In the genomic region with DNA sequence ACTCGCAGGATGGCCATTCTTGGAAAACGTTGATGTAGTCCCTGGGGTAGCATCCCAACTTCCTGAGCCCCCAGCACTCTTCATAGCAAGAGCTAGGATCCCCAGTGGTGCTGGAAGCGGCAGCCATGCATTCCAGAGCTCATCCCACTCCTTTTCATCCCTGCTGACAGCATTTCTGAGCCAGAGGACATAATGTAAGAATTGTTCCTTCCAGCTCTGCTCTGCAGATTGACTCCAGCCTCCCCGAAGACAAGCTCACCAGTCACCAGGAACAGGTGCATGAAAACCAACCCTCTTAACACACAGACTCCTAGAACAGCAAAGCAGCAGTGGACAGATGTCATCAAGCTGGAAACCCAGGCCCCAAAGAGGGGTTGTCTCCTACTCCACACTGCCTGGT, we compare ENCODE assay signal across 1 cellular context.
TF ChIP-seq lines count a peak whose summit lies in the region.

No MANE protein-coding gene starts in this region.

TF ChIP-seq in GM23338, 12 proteins besides CTCF, POLR2A, EP300 and RAD21 (continued from another document):
- TF ChIP-seq, protein P1, sequence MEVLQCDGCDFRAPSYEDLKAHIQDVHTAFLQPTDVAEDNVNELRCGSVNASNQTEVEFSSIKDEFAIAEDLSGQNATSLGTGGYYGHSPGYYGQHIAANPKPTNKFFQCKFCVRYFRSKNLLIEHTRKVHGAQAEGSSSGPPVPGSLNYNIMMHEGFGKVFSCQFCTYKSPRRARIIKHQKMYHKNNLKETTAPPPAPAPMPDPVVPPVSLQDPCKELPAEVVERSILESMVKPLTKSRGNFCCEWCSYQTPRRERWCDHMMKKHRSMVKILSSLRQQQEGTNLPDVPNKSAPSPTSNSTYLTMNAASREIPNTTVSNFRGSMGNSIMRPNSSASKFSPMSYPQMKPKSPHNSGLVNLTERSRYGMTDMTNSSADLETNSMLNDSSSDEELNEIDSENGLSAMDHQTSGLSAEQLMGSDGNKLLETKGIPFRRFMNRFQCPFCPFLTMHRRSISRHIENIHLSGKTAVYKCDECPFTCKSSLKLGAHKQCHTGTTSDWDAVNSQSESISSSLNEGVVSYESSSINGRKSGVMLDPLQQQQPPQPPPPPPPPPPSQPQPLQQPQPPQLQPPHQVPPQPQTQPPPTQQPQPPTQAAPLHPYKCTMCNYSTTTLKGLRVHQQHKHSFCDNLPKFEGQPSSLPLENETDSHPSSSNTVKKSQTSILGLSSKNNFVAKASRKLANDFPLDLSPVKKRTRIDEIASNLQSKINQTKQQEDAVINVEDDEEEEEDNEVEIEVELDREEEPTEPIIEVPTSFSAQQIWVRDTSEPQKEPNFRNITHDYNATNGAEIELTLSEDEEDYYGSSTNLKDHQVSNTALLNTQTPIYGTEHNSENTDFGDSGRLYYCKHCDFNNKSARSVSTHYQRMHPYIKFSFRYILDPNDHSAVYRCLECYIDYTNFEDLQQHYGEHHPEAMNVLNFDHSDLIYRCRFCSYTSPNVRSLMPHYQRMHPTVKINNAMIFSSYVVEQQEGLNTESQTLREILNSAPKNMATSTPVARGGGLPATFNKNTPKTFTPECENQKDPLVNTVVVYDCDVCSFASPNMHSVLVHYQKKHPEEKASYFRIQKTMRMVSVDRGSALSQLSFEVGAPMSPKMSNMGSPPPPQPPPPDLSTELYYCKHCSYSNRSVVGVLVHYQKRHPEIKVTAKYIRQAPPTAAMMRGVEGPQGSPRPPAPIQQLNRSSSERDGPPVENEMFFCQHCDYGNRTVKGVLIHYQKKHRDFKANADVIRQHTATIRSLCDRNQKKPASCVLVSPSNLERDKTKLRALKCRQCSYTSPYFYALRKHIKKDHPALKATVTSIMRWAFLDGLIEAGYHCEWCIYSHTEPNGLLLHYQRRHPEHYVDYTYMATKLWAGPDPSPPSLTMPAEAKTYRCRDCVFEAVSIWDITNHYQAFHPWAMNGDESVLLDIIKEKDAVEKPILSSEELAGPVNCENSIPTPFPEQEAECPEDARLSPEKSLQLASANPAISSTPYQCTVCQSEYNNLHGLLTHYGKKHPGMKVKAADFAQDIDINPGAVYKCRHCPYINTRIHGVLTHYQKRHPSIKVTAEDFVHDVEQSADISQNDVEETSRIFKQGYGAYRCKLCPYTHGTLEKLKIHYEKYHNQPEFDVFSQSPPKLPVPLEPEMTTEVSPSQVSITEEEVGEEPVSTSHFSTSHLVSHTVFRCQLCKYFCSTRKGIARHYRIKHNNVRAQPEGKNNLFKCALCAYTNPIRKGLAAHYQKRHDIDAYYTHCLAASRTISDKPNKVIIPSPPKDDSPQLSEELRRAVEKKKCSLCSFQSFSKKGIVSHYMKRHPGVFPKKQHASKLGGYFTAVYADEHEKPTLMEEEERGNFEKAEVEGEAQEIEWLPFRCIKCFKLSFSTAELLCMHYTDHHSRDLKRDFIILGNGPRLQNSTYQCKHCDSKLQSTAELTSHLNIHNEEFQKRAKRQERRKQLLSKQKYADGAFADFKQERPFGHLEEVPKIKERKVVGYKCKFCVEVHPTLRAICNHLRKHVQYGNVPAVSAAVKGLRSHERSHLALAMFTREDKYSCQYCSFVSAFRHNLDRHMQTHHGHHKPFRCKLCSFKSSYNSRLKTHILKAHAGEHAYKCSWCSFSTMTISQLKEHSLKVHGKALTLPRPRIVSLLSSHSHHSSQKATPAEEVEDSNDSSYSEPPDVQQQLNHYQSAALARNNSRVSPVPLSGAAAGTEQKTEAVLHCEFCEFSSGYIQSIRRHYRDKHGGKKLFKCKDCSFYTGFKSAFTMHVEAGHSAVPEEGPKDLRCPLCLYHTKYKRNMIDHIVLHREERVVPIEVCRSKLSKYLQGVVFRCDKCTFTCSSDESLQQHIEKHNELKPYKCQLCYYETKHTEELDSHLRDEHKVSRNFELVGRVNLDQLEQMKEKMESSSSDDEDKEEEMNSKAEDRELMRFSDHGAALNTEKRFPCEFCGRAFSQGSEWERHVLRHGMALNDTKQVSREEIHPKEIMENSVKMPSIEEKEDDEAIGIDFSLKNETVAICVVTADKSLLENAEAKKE (CRISPR knock-in tag; IDR thresholded peaks at IDR 0.05): no peak
- TF ChIP-seq STAT1 (IDR thresholded peaks at IDR 0.05; ENCODE audit: unreplicated experiment): no peak
